1 cellular context compared by ENCODE assay signal in the genomic region with DNA sequence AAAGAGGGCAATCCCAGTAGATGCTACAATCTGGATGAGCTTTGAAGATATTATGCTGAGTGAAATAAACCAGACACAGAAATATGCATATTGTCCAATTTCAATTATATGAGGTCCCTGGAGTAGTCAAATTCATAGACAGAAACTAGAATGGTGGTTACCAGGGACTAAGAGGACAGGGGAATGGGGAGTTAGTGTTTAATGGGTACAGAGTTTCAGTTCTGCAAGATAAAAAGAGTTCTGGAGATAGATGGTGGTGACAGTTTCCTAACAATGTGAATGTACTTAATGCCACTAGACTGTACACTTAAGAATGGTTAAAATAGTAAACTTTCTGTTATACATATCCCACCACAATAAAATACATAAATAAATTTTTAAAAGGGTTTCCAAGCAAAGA.
TF ChIP-seq lines count a peak whose summit lies in the region.

No MANE protein-coding gene starts in this region.

TF ChIP-seq in GM12878, 131 proteins besides CTCF, POLR2A, EP300 and RAD21 (continued from another document):
- TF ChIP-seq CUX1 (IDR thresholded peaks at IDR 0.05; ENCODE audit: insufficient replicate concordance, low read depth, low read length) (no peak), GATAD2B (conservative IDR thresholded peaks at IDR 0.05; ENCODE audit: low read depth) (no peak), MTA2 (IDR thresholded peaks at IDR 0.05; ENCODE audit: low read depth) (peak; percentile 74), KAT2A (conservative IDR thresholded peaks at IDR 0.05; ENCODE audit: control insufficient read depth, low read depth, low read length) (no peak)
